ENCODE assay signal across 31 cellular contexts in the genomic region with DNA sequence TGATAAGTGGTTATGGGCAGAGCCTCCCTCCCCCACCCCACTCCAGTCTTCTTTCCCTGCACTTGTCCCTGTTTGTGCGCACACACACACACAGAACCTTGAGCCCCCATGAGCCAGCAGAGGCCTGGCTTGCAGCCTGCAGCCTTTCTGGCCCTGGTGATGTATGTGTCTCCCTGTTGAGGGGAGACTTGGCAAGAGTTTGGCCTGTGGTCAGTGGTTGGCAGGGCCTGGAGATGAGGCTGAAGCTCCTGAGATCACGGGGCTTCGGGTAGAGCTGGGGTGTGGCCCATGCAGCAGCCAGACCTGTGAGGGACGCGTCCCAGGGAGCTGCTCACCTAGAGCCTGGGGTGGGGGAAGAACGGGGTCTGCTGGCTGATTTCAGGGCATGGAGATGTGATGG. TPM values are rescaled to one million over a fixed set of nuclear protein-coding genes. Genes with fewer than 3 reads are reported as not detected.
DNase-seq lines count a peak whose midpoint lies in the region; ATAC-seq and TF ChIP-seq lines count a peak whose summit lies in the region.
"Had no signal": no experiment of that assay in that cellular context is flagged by ENCODE, and none has a peak within 500 bp of the region (broad histone marks: within the 10 kb centered on the region; RNA-seq: fewer than 3 reads in every experiment).

No MANE protein-coding gene starts in this region.

- H3K27me3 ChIP-seq in Loucy (ENCODE audit: insufficient read depth, low read length, poor library complexity, severe bottlenecking) (no peaks in the 10 kb centered on the region), neural cell (ENCODE audit: insufficient read depth, low read depth, low read length) (no peaks in the 10 kb centered on the region)
- H3K27me3 ChIP-seq: ascending aorta, upper lobe of right lung had no signal

- no peaks in the 10 kb centered on the region for H3K9me3 Mint-ChIP-seq in activated T-helper 2 cell treated with anti-CD3 and anti-CD28 coated beads, Interferon-gamma antibody, Interleukin-2, Interleukin-4, amounts not matched to agents 10 μg/mL and 5 μg/mL and 100 μg/mL, durations not matched to agents 14 hours and 24 hours and 36 hours
- H3K9me3 Mint-ChIP-seq: activated CD4-positive, alpha-beta memory T cell treated with anti-CD3 and anti-CD28 coated beads, Interleukin-2, amount 10 ng/mL, durations not matched to agents 7 days and 5 days; activated naive CD4-positive, alpha-beta T cell treated with anti-CD3 and anti-CD28 coated beads, Interleukin-2, amount 50 U/mL, for 24 hours; activated T-helper 17 cell treated with anti-CD3 and anti-CD28 coated beads, Interleukin-2, amount 50 U/mL, for 72 hours; CD4-positive, CD25-positive, alpha-beta regulatory T cell; central memory CD8-positive, alpha-beta T cell; dendritic cell treated with granulocyte-macrophage colony-stimulating factor and Interleukin-4, amounts not matched to agents 40 ng/mL and 50 ng/mL, for 4 days; natural killer cell treated with Interleukin-12 subunit alpha and Interleukin-12 subunit beta and Interleukin-15 and Interleukin-18, amount 100 ng/mL, for 72 hours; stimulated activated effector memory CD8-positive, alpha-beta T cell treated with anti-CD3 and anti-CD28 coated beads, Interleukin-12 subunit alpha, Interleukin-12 subunit beta, amount 100 ng/mL, for 72 hours had no signal

- H3K36me3 Mint-ChIP-seq in activated T-helper 2 cell treated with anti-CD3 and anti-CD28 coated beads, Interferon-gamma antibody, Interleukin-2, Interleukin-4, amounts not matched to agents 10 μg/mL and 5 μg/mL and 100 μg/mL, durations not matched to agents 14 hours and 24 hours and 36 hours (ENCODE audit: low read depth) = no peaks in the 10 kb centered on the region
- H3K36me3 Mint-ChIP-seq: activated naive CD4-positive, alpha-beta T cell treated with anti-CD3 and anti-CD28 coated beads, Interleukin-2, amount 50 U/mL, for 24 hours; CD4-positive, CD25-positive, alpha-beta regulatory T cell; mesothelial cell of epicardium; natural killer cell treated with Interleukin-12 subunit alpha and Interleukin-12 subunit beta and Interleukin-15 and Interleukin-18, amount 100 ng/mL, for 72 hours; stimulated activated effector memory CD8-positive, alpha-beta T cell treated with anti-CD3 and anti-CD28 coated beads, Interleukin-12 subunit alpha, Interleukin-12 subunit beta, amount 100 ng/mL, for 72 hours had no signal

- in situ Hi-C loops in astrocyte of the spinal cord (cut with HindIII; ENCODE audit: low sequenced_read_pairs) = no loop called here

- no peak for TF ChIP-seq EP300 in neural cell (conservative IDR thresholded peaks at IDR 0.05; ENCODE audit: poor library complexity, severe bottlenecking)

- H3K27me3 Mint-ChIP-seq in activated T-helper 2 cell treated with anti-CD3 and anti-CD28 coated beads, Interferon-gamma antibody, Interleukin-2, Interleukin-4, amounts not matched to agents 10 μg/mL and 5 μg/mL and 100 μg/mL, durations not matched to agents 14 hours and 24 hours and 36 hours (ENCODE audit: low read depth) = peaks cover 11% of the 10 kb centered on the region
- H3K27me3 Mint-ChIP-seq: CD4-positive, CD25-positive, alpha-beta regulatory T cell; central memory CD8-positive, alpha-beta T cell; T-helper 17 cell had no signal

- H3K4me1 Mint-ChIP-seq in activated T-helper 2 cell treated with anti-CD3 and anti-CD28 coated beads, Interferon-gamma antibody, Interleukin-2, Interleukin-4, amounts not matched to agents 10 μg/mL and 5 μg/mL and 100 μg/mL, durations not matched to agents 14 hours and 24 hours and 36 hours (ENCODE audit: low read depth) = peaks cover 3% of the 10 kb centered on the region
- H3K4me1 Mint-ChIP-seq: activated CD4-positive, alpha-beta memory T cell treated with anti-CD3 and anti-CD28 coated beads, Interleukin-2, amount 10 ng/mL, durations not matched to agents 7 days and 5 days; activated naive CD4-positive, alpha-beta T cell treated with anti-CD3 and anti-CD28 coated beads, Interleukin-2, amount 50 U/mL, for 24 hours; activated T-helper 17 cell treated with anti-CD3 and anti-CD28 coated beads, Interleukin-2, amount 50 U/mL, for 72 hours; stimulated activated effector memory CD8-positive, alpha-beta T cell treated with anti-CD3 and anti-CD28 coated beads, Interleukin-12 subunit alpha, Interleukin-12 subunit beta, amount 100 ng/mL, for 72 hours; T-helper 17 cell had no signal

- H3K4me1 ChIP-seq in Loucy (ENCODE audit: insufficient read depth, low read length, poor library complexity, severe bottlenecking) = peaks cover 21% of the 10 kb centered on the region
- H3K4me1 ChIP-seq: ascending aorta, pancreas, spleen, upper lobe of right lung had no signal

- no peak for ATAC-seq in HG03135 (IDR thresholded peaks at IDR 0.05; ENCODE audit: unreplicated experiment)
- ATAC-seq in stimulated activated naive CD8-positive, alpha-beta T cell treated with anti-CD3 and anti-CD28 coated beads, Interleukin-15, Interleukin-2, amounts not matched to agents 100 U/mL and 50 U/mL, for 24 hours = no peak
- ATAC-seq: activated T-helper 17 cell treated with anti-CD3 and anti-CD28 coated beads, Interleukin-2, amount 50 U/mL, for 72 hours; left ventricle myocardium superior; natural killer cell treated with Interleukin-12 subunit alpha and Interleukin-12 subunit beta and Interleukin-15 and Interleukin-18, amount 100 ng/mL, for 72 hours; pancreas; stimulated activated effector memory CD8-positive, alpha-beta T cell treated with anti-CD3 and anti-CD28 coated beads, Interleukin-12 subunit alpha, Interleukin-12 subunit beta, amount 100 ng/mL, for 72 hours; T-helper 17 cell; upper lobe of right lung had no signal

- TF ChIP-seq CTCF in AG10803 (conservative IDR thresholded peaks at IDR 0.05; ENCODE audit: low read length) (no peak), Loucy (conservative IDR thresholded peaks at IDR 0.05; ENCODE audit: low read length) (no peak), astrocyte of the spinal cord (IDR thresholded peaks at IDR 0.05; ENCODE audit: low read depth, low read length) (no peak), neural cell (IDR thresholded peaks at IDR 0.05; ENCODE audit: poor library complexity, severe bottlenecking) (no peak)

- H3F3A ChIP-seq in Loucy (ENCODE audit: low read depth) (no peaks in the 10 kb centered on the region), neural cell (ENCODE audit: insufficient read depth, low read length, poor library complexity, severe bottlenecking) (no peaks in the 10 kb centered on the region)

- H3K4me3 ChIP-seq in AG10803 (ENCODE audit: low read length) (peak overlapping the region; percentile 30), Loucy (ENCODE audit: low read length, poor library complexity, severe bottlenecking) (peak overlapping the region; percentile 77), astrocyte of the spinal cord (ENCODE audit: low read depth, low read length) (peak overlapping the region; percentile 9), neural cell (ENCODE audit: low read length) (peak overlapping the region; percentile 79)
- H3K4me3 ChIP-seq: pancreas, SK-N-MC, spleen, upper lobe of right lung had no signal

- H2AFZ ChIP-seq in Loucy (ENCODE audit: low read length) = no peak overlapping the region
- H2AFZ ChIP-seq in neural cell (ENCODE audit: low read depth, low read length) = no peak overlapping the region

- no peaks in the 10 kb centered on the region for H3K9me2 ChIP-seq in Loucy (replicated peaks; ENCODE audit: low read depth, low read length)
- H3K9me2 ChIP-seq in neural cell (ENCODE audit: insufficient read depth, low read length) = no peaks in the 10 kb centered on the region

- H3K27ac ChIP-seq in neural cell (ENCODE audit: low read length) = no peak overlapping the region
- H3K27ac ChIP-seq: ascending aorta, pancreas, SK-N-MC, spleen, upper lobe of right lung had no signal

- no peak for TF ChIP-seq RAD21 in neural cell (conservative IDR thresholded peaks at IDR 0.05)

- no peak overlapping the region for H3K4me3 Mint-ChIP-seq in activated T-helper 2 cell treated with anti-CD3 and anti-CD28 coated beads, Interferon-gamma antibody, Interleukin-2, Interleukin-4, amounts not matched to agents 10 μg/mL and 5 μg/mL and 100 μg/mL, durations not matched to agents 14 hours and 24 hours and 36 hours (ENCODE audit: low read depth)
- H3K4me3 Mint-ChIP-seq: activated CD4-positive, alpha-beta memory T cell treated with anti-CD3 and anti-CD28 coated beads, Interleukin-2, amount 10 ng/mL, durations not matched to agents 7 days and 5 days; activated naive CD4-positive, alpha-beta T cell treated with anti-CD3 and anti-CD28 coated beads, Interleukin-2, amount 50 U/mL, for 24 hours; activated T-helper 17 cell treated with anti-CD3 and anti-CD28 coated beads, Interleukin-2, amount 50 U/mL, for 72 hours; CD4-positive, CD25-positive, alpha-beta regulatory T cell; central memory CD8-positive, alpha-beta T cell; dendritic cell treated with granulocyte-macrophage colony-stimulating factor and Interleukin-4, amounts not matched to agents 40 ng/mL and 50 ng/mL, for 4 days; natural killer cell treated with Interleukin-12 subunit alpha and Interleukin-12 subunit beta and Interleukin-15 and Interleukin-18, amount 100 ng/mL, for 72 hours; stimulated activated effector memory CD8-positive, alpha-beta T cell treated with anti-CD3 and anti-CD28 coated beads, Interleukin-12 subunit alpha, Interleukin-12 subunit beta, amount 100 ng/mL, for 72 hours; T-helper 17 cell had no signal

- H3K9me3 ChIP-seq in Loucy (ENCODE audit: insufficient read depth, low read depth, low read length) (no peaks in the 10 kb centered on the region), neural cell (ENCODE audit: low read length) (no peaks in the 10 kb centered on the region)
- H3K9me3 ChIP-seq: ascending aorta, pancreas, spleen, upper lobe of right lung had no signal

- H4K20me1 ChIP-seq in Loucy (ENCODE audit: insufficient read depth, low read length, poor library complexity, severe bottlenecking) (no peaks in the 10 kb centered on the region), neural cell (ENCODE audit: insufficient read depth) (no peaks in the 10 kb centered on the region)

- no peak overlapping the region for H3K27ac Mint-ChIP-seq in activated T-helper 2 cell treated with anti-CD3 and anti-CD28 coated beads, Interferon-gamma antibody, Interleukin-2, Interleukin-4, amounts not matched to agents 10 μg/mL and 5 μg/mL and 100 μg/mL, durations not matched to agents 14 hours and 24 hours and 36 hours
- H3K27ac Mint-ChIP-seq: activated CD4-positive, alpha-beta memory T cell treated with anti-CD3 and anti-CD28 coated beads, Interleukin-2, amount 10 ng/mL, durations not matched to agents 7 days and 5 days; activated naive CD4-positive, alpha-beta T cell treated with anti-CD3 and anti-CD28 coated beads, Interleukin-2, amount 50 U/mL, for 24 hours; activated T-helper 17 cell treated with anti-CD3 and anti-CD28 coated beads, Interleukin-2, amount 50 U/mL, for 72 hours; CD4-positive, CD25-positive, alpha-beta regulatory T cell; dendritic cell treated with granulocyte-macrophage colony-stimulating factor and Interleukin-4, amounts not matched to agents 40 ng/mL and 50 ng/mL, for 4 days; mesothelial cell of epicardium; natural killer cell treated with Interleukin-12 subunit alpha and Interleukin-12 subunit beta and Interleukin-15 and Interleukin-18, amount 100 ng/mL, for 72 hours; stimulated activated effector memory CD8-positive, alpha-beta T cell treated with anti-CD3 and anti-CD28 coated beads, Interleukin-12 subunit alpha, Interleukin-12 subunit beta, amount 100 ng/mL, for 72 hours; T-helper 17 cell had no signal

- H3K36me3 ChIP-seq in Loucy (ENCODE audit: insufficient read depth, low read length) = no peaks in the 10 kb centered on the region
- H3K36me3 ChIP-seq in neural cell (ENCODE audit: insufficient read depth, low read length) = no peaks in the 10 kb centered on the region
- H3K36me3 ChIP-seq: ascending aorta, pancreas, spleen, upper lobe of right lung had no signal

- H3K79me2 ChIP-seq in Loucy (ENCODE audit: insufficient read depth, low read length) (peaks cover 23% of the 10 kb centered on the region; the same call in 1 of the 2 replicates), neural cell (replicated peaks; ENCODE audit: insufficient read depth, low read length) (peaks cover 51% of the 10 kb centered on the region)

- H3K4me2 ChIP-seq in Loucy (ENCODE audit: low read depth, low read length, poor library complexity, severe bottlenecking) (peak overlapping the region; percentile 70), neural cell (ENCODE audit: low read length) (no peak overlapping the region)

- H3K9ac ChIP-seq in Loucy (ENCODE audit: low read depth, low read length, poor library complexity, severe bottlenecking) (peak overlapping the region; percentile 54), neural cell (ENCODE audit: low read length) (peak overlapping the region; percentile 41)

- DNase-seq in AG10803 (ENCODE audit: low read depth) (peak; percentile 16), astrocyte of the spinal cord (ENCODE audit: low read depth, low spot score) (peak; percentile 17), NCI-H2029 treated with DMSO at 0.1 percent for 48 hours (lab: John Stamatoyannopoulos, UW) (no peak)
- DNase-seq in stimulated activated naive CD8-positive, alpha-beta T cell treated with anti-CD3 and anti-CD28 coated beads, Interleukin-15, Interleukin-2, amounts not matched to agents 100 U/mL and 50 U/mL, for 24 hours = no peak
- no peak for DNase-seq in activated T-helper 2 cell treated with anti-CD3 and anti-CD28 coated beads, Interferon-gamma antibody, Interleukin-2, Interleukin-4, amounts not matched to agents 10 μg/mL and 5 μg/mL and 100 μg/mL, durations not matched to agents 14 hours and 24 hours and 36 hours (ENCODE audit: low spot score)
- DNase-seq: activated CD4-positive, alpha-beta memory T cell treated with anti-CD3 and anti-CD28 coated beads, Interleukin-2, amount 10 ng/mL, durations not matched to agents 7 days and 5 days; activated CD4-positive, alpha-beta T cell treated with anti-CD3 and anti-CD28 coated beads for 1 hour; CD4-positive, CD25-positive, alpha-beta regulatory T cell; Karpas-422; left ventricle myocardium superior; MV-4-11; NCI-H187; NCI-H2227 treated with DMSO at 0.1 percent for 48 hours; NCI-H69; pancreas; spleen; stimulated activated CD4-positive, alpha-beta T cell treated with anti-CD3 and anti-CD28 coated beads, Interleukin-2, amount 100 ng/mL, for 48 hours; T-helper 17 cell; upper lobe of right lung had no signal

- intact Hi-C loops in activated T-helper 2 cell treated with anti-CD3 and anti-CD28 coated beads, Interferon-gamma antibody, Interleukin-2, Interleukin-4, amounts not matched to agents 10 μg/mL and 5 μg/mL and 100 μg/mL, durations not matched to agents 14 hours and 24 hours and 36 hours (cut with micrococcal nuclease) = no loop called here

RNA-seq across cellular contexts. Expression of gene GPR173, which starts 2.3 kb away (rescaled TPM):
- polyA plus RNA-seq in neural cell = 26.9 and 30.8 TPM in 2 replicates
- 32.1 and 36.5 TPM in 2 replicates for polyA minus RNA-seq in neural cell
- total RNA-seq in activated T-helper 2 cell treated with anti-CD3 and anti-CD28 coated beads, Interferon-gamma antibody, Interleukin-2, Interleukin-4, amounts not matched to agents 10 μg/mL and 5 μg/mL and 100 μg/mL, durations not matched to agents 14 hours and 24 hours and 36 hours = not detected in 2 replicates
- total RNA-seq: activated CD4-positive, alpha-beta memory T cell treated with anti-CD3 and anti-CD28 coated beads, Interleukin-2, amount 10 ng/mL, durations not matched to agents 7 days and 5 days; activated T-helper 17 cell treated with anti-CD3 and anti-CD28 coated beads, Interleukin-2, amount 50 U/mL, for 72 hours; CD4-positive, CD25-positive, alpha-beta regulatory T cell; natural killer cell treated with Interleukin-12 subunit alpha and Interleukin-12 subunit beta and Interleukin-15 and Interleukin-18, amount 100 ng/mL, for 72 hours; T-helper 17 cell had no signal
- polyA plus RNA-seq: CD4-positive, CD25-positive, alpha-beta regulatory T cell had no signal

RNA-seq across cellular contexts. Expression of gene TSPYL2, which starts 31.3 kb away (rescaled TPM):
- 40.2 and 43.2 TPM in 2 replicates for polyA plus RNA-seq in neural cell
- 23.6 and 24.0 TPM in 2 replicates for polyA minus RNA-seq in neural cell
- total RNA-seq in activated T-helper 2 cell treated with anti-CD3 and anti-CD28 coated beads, Interferon-gamma antibody, Interleukin-2, Interleukin-4, amounts not matched to agents 10 μg/mL and 5 μg/mL and 100 μg/mL, durations not matched to agents 14 hours and 24 hours and 36 hours = 36.0 and 41.2 TPM in 2 replicates

RNA-seq across cellular contexts. Expression of gene KANTR, which starts 43.1 kb away (rescaled TPM):
- 35.4 and 37.5 TPM in 2 replicates for polyA plus RNA-seq in neural cell
- 46.0 and 53.7 TPM in 2 replicates for polyA minus RNA-seq in neural cell
- 9.7 and 11.2 TPM in 2 replicates for total RNA-seq in activated T-helper 2 cell treated with anti-CD3 and anti-CD28 coated beads, Interferon-gamma antibody, Interleukin-2, Interleukin-4, amounts not matched to agents 10 μg/mL and 5 μg/mL and 100 μg/mL, durations not matched to agents 14 hours and 24 hours and 36 hours

Comparison
In these comparisons a context has a peak if more than half of its experiments do, and no peak if none do; other contexts are left out.
1. DNase-seq: peak in AG10803 (single experiment) and astrocyte of the spinal cord (single experiment); none in stimulated activated naive CD8-positive, alpha-beta T cell treated with anti-CD3 and anti-CD28 coated beads, Interleukin-15, Interleukin-2, amounts not matched to agents 100 U/mL and 50 U/mL, for 24 hours (single experiment), activated T-helper 2 cell treated with anti-CD3 and anti-CD28 coated beads, Interferon-gamma antibody, Interleukin-2, Interleukin-4, amounts not matched to agents 10 μg/mL and 5 μg/mL and 100 μg/mL, durations not matched to agents 14 hours and 24 hours and 36 hours (single experiment) and NCI-H2029 treated with DMSO at 0.1 percent for 48 hours (single experiment).
2. H3K4me3 ChIP-seq: peak in every context shown above with its lines; median percentile 79 in neural cell; 77 in Loucy; 30 in AG10803; 9 in astrocyte of the spinal cord.